Comparison of ENCODE assay signal across 32 cellular contexts in the genomic region with DNA sequence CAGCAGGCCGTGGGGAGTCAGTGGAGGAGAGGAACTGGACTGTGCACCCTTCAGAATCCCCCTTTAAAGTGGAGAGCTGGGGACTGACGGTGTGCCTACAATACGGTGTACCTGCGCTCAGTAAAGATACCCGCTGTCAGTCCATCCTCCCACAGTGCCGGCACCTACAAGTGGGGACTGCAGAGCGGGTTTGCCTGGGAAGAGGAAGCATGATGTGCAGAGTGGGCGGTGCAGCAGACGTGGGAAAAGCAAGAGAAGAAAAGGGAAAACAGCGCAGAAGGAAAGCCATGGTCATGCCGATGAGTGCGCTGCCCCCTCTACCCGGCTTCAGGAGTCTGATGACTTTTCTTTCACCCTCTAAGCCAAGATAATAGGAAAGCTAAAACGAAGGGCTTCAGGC.
"Had no signal": no experiment of that assay in that cellular context is flagged by ENCODE, and none has a peak within 500 bp of the region (broad histone marks: within the 10 kb centered on the region; RNA-seq: fewer than 3 reads in every experiment).

No MANE protein-coding gene starts in this region.

- H3K27ac Mint-ChIP-seq: activated CD4-positive, alpha-beta memory T cell treated with anti-CD3 and anti-CD28 coated beads, Interleukin-2, amount 10 ng/mL, durations not matched to agents 7 days and 5 days; activated CD4-positive, alpha-beta T cell treated with anti-CD3 and anti-CD28 coated beads for 36 hours; activated CD4-positive, alpha-beta T cell treated with anti-CD3 and anti-CD28 coated beads, Interleukin-2, amount 10 ng/mL, durations not matched to agents 24 days and 14 days; activated naive CD8-positive, alpha-beta T cell treated with anti-CD3 and anti-CD28 coated beads for 36 hours; activated naive CD8-positive, alpha-beta T cell treated with anti-CD3 and anti-CD28 coated beads, Interleukin-2, amount 50 U/mL, for 24 hours; activated T-cell treated with anti-CD3 and anti-CD28 coated beads, Interleukin-2, amount 50 U/mL, for 24 hours; activated T-cell treated with anti-CD3 and anti-CD28 coated beads, Interleukin-2, amount 50 U/mL, for 72 hours; effector memory CD8-positive, alpha-beta T cell; T-cell; T-helper 1 cell treated with Interleukin-12 subunit alpha and Interleukin-12 subunit beta and Interleukin-4 antibody, amounts not matched to agents 30 μg/mL and 1 μg/mL, for 36 hours; T-helper 2 cell treated with Interferon-gamma antibody and Interleukin-4, amounts not matched to agents 5 μg/mL and 100 μg/mL, for 36 hours had no signal

- H3K27me3 Mint-ChIP-seq: activated CD4-positive, alpha-beta memory T cell treated with anti-CD3 and anti-CD28 coated beads, Interleukin-2, amount 10 ng/mL, durations not matched to agents 7 days and 5 days; activated CD4-positive, alpha-beta T cell treated with anti-CD3 and anti-CD28 coated beads for 36 hours; activated CD4-positive, alpha-beta T cell treated with anti-CD3 and anti-CD28 coated beads, Interleukin-2, amount 10 ng/mL, durations not matched to agents 24 days and 14 days; activated naive CD8-positive, alpha-beta T cell treated with anti-CD3 and anti-CD28 coated beads for 36 hours; activated naive CD8-positive, alpha-beta T cell treated with anti-CD3 and anti-CD28 coated beads, Interleukin-2, amount 50 U/mL, for 24 hours; activated T-cell treated with anti-CD3 and anti-CD28 coated beads, Interleukin-2, amount 50 U/mL, for 24 hours; effector memory CD8-positive, alpha-beta T cell; T-cell had no signal

- H3K4me3 ChIP-seq: adrenal gland, body of pancreas, esophagus muscularis mucosa, gastrocnemius medialis had no signal

- H3K27ac ChIP-seq: adrenal gland, body of pancreas, esophagus muscularis mucosa, foreskin keratinocyte, gastrocnemius medialis, WERI-Rb-1 had no signal

- H3K9me3 ChIP-seq: adrenal gland, body of pancreas, esophagus muscularis mucosa, gastrocnemius medialis, heart left ventricle had no signal

- DNase-seq: activated CD4-positive, alpha-beta memory T cell treated with anti-CD3 and anti-CD28 coated beads, Interleukin-2, amount 10 ng/mL, durations not matched to agents 7 days and 5 days; activated CD4-positive, alpha-beta T cell treated with anti-CD3 and anti-CD28 coated beads for 36 hours; activated CD4-positive, alpha-beta T cell treated with anti-CD3 and anti-CD28 coated beads, Interleukin-2, amount 10 ng/mL, durations not matched to agents 24 days and 14 days; activated CD4-positive, CD25-positive, alpha-beta regulatory T cell; activated CD8-positive, alpha-beta memory T cell treated with anti-CD3 and anti-CD28 coated beads, Interleukin-2, amount 50 U/mL, for 48 hours; activated effector memory CD4-positive, alpha-beta T cell treated with Interleukin-2 at 50 U/mL for 16 hours; activated gamma-delta T cell treated with Interleukin-2 at 50 U/mL for 16 hours; activated naive CD4-positive, alpha-beta T cell treated with anti-CD3 and anti-CD28 coated beads, Interleukin-2, amount 50 U/mL, for 16 hours; activated naive CD4-positive, alpha-beta T cell treated with Interleukin-2 at 50 U/mL for 16 hours; activated naive CD8-positive, alpha-beta T cell treated with anti-CD3 and anti-CD28 coated beads for 36 hours; activated naive CD8-positive, alpha-beta T cell treated with anti-CD3 and anti-CD28 coated beads, Interleukin-2, amount 50 U/mL, for 24 hours; activated T-cell treated with anti-CD3 and anti-CD28 coated beads for 4 hours; activated T-cell treated with anti-CD3 and anti-CD28 coated beads, Interleukin-2, amount 50 U/mL, for 24 hours; activated T-cell treated with anti-CD3 and anti-CD28 coated beads, Interleukin-2, amount 50 U/mL, for 72 hours; adrenal gland; aorta; body of pancreas; cortex of kidney; dermis blood vessel endothelial cell; effector CD4-positive, alpha-beta T cell; effector memory CD8-positive, alpha-beta T cell; erythroblast; foreskin keratinocyte; gastrocnemius medialis; glutamatergic neuron; T-cell; T1000; WERI-Rb-1 had no signal

- H3K4me3 Mint-ChIP-seq: activated CD4-positive, alpha-beta memory T cell treated with anti-CD3 and anti-CD28 coated beads, Interleukin-2, amount 10 ng/mL, durations not matched to agents 7 days and 5 days; activated CD4-positive, alpha-beta T cell treated with anti-CD3 and anti-CD28 coated beads for 36 hours; activated CD4-positive, alpha-beta T cell treated with anti-CD3 and anti-CD28 coated beads, Interleukin-2, amount 10 ng/mL, durations not matched to agents 24 days and 14 days; activated naive CD8-positive, alpha-beta T cell treated with anti-CD3 and anti-CD28 coated beads for 36 hours; activated naive CD8-positive, alpha-beta T cell treated with anti-CD3 and anti-CD28 coated beads, Interleukin-2, amount 50 U/mL, for 24 hours; activated T-cell treated with anti-CD3 and anti-CD28 coated beads, Interleukin-2, amount 50 U/mL, for 24 hours; activated T-cell treated with anti-CD3 and anti-CD28 coated beads, Interleukin-2, amount 50 U/mL, for 72 hours; effector memory CD8-positive, alpha-beta T cell; T-cell; T-helper 1 cell treated with Interleukin-12 subunit alpha and Interleukin-12 subunit beta and Interleukin-4 antibody, amounts not matched to agents 30 μg/mL and 1 μg/mL, for 36 hours; T-helper 2 cell treated with Interferon-gamma antibody and Interleukin-4, amounts not matched to agents 5 μg/mL and 100 μg/mL, for 36 hours had no signal

- H3K36me3 ChIP-seq: adrenal gland, esophagus muscularis mucosa, gastrocnemius medialis, heart left ventricle, WERI-Rb-1 had no signal

- H3K4me1 ChIP-seq: adrenal gland, body of pancreas, foreskin keratinocyte had no signal

- H3K27me3 ChIP-seq: adrenal gland, body of pancreas, gastrocnemius medialis had no signal

- ATAC-seq: activated CD4-positive, alpha-beta T cell treated with anti-CD3 and anti-CD28 coated beads for 36 hours; activated naive CD8-positive, alpha-beta T cell treated with anti-CD3 and anti-CD28 coated beads, Interleukin-2, amount 50 U/mL, for 24 hours; activated T-cell treated with anti-CD3 and anti-CD28 coated beads, Interleukin-2, amount 50 U/mL, for 72 hours; body of pancreas; effector memory CD8-positive, alpha-beta T cell; gastrocnemius medialis; T-cell had no signal

- H3K36me3 Mint-ChIP-seq: activated naive CD8-positive, alpha-beta T cell treated with anti-CD3 and anti-CD28 coated beads for 36 hours; T-cell had no signal
